In the genomic region with DNA sequence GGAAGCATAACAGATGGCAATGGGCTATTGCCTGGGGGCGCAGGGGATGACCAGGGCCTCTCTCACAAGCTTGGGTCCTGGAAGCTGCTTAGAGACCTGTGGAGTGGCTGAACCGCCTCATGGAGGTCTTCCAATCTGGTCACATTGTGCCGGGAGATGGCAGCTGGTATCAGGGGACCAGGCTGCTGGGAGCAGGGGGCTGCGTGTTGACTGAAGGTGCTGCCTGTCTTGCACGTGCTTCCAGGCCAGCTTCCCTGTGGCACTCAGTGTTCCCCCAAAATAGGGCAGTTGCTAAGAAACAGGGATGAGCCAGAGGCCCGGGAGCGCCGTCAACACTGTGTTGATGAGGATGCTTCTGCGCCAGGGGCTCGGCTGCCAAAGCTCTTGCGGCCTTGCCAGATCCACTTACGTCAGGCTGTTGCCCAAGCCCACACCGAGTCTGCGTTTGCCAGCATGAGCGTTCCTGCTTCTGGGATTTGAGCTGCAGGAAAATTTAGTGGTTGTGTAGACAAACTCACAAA, we compare ENCODE assay signal across 9 cellular contexts. TPM values are rescaled to one million over a fixed set of nuclear protein-coding genes. Genes with fewer than 3 reads are reported as not detected.
A peak's percentile ranks its signal among the peaks of the same experiment; 100 is the strongest.
DNase-seq lines count a peak whose midpoint lies in the region; ATAC-seq lines count a peak whose summit lies in the region.
"Had no signal": no experiment of that assay in that cellular context is flagged by ENCODE, and none has a peak within 500 bp of the region (broad histone marks: within the 10 kb centered on the region; RNA-seq: fewer than 3 reads in every experiment).

No MANE protein-coding gene starts in this region.

- no peak overlapping the region for H3K4me3 Mint-ChIP-seq in activated CD4-positive, alpha-beta T cell treated with anti-CD3 and anti-CD28 coated beads, Interleukin-2, amount 10 ng/mL, durations not matched to agents 24 days and 14 days

- peaks cover 36% of the 10 kb centered on the region for H3K36me3 Mint-ChIP-seq in activated CD4-positive, alpha-beta T cell treated with anti-CD3 and anti-CD28 coated beads, Interleukin-2, amount 10 ng/mL, durations not matched to agents 24 days and 14 days (ENCODE audit: low read depth)

- ATAC-seq in left lobe of liver = peak; percentile 86

- H3K9me3 Mint-ChIP-seq in activated CD4-positive, alpha-beta T cell treated with anti-CD3 and anti-CD28 coated beads, Interleukin-2, amount 10 ng/mL, durations not matched to agents 24 days and 14 days = no peaks in the 10 kb centered on the region

- peaks cover 38% of the 10 kb centered on the region for H3K4me1 Mint-ChIP-seq in activated CD4-positive, alpha-beta T cell treated with anti-CD3 and anti-CD28 coated beads, Interleukin-2, amount 10 ng/mL, durations not matched to agents 24 days and 14 days

- intact Hi-C loops in activated CD4-positive, alpha-beta T cell treated with anti-CD3 and anti-CD28 coated beads, Interleukin-2, amount 10 ng/mL, durations not matched to agents 24 days and 14 days (cut with micrococcal nuclease) = no loop called here

- H3K27ac Mint-ChIP-seq in activated CD4-positive, alpha-beta T cell treated with anti-CD3 and anti-CD28 coated beads, Interleukin-2, amount 10 ng/mL, durations not matched to agents 24 days and 14 days = no peak overlapping the region

- DNase-seq in M059J (ENCODE audit: low read depth) = peak; percentile 82
- peak; percentile 94 to 98 for DNase-seq in cerebellar nuclear complex (lab: John Stamatoyannopoulos, UW)
- peak; percentile 95 for DNase-seq in left lobe of liver (ENCODE audit: low spot score)
- peak; percentile 96 for DNase-seq in superior temporal gyrus (ENCODE audit: extremely low spot score)
- DNase-seq in activated CD4-positive, alpha-beta T cell treated with anti-CD3 and anti-CD28 coated beads, Interleukin-2, amount 10 ng/mL, durations not matched to agents 24 days and 14 days = no peak
- no peak for DNase-seq in stimulated activated CD4-positive, alpha-beta T cell treated with anti-CD3 and anti-CD28 coated beads, Interleukin-4, amount 100 ng/mL, for 1 hour
- DNase-seq in 8988T = no peak
- no peak for DNase-seq in stimulated activated CD4-positive, alpha-beta T cell treated with anti-CD3 and anti-CD28 coated beads, Interleukin-15, amount 100 ng/mL, for 24 hours
- DNase-seq: foreskin melanocyte had no signal

- H3K27me3 Mint-ChIP-seq in activated CD4-positive, alpha-beta T cell treated with anti-CD3 and anti-CD28 coated beads, Interleukin-2, amount 10 ng/mL, durations not matched to agents 24 days and 14 days = no peaks in the 10 kb centered on the region

RNA-seq across cellular contexts. Expression of gene ELK3, which starts 39.8 kb away (rescaled TPM):
- total RNA-seq in M059J (2014; rRNA removed; shearing (Covaris generic)) = 20.9 and 34.9 TPM in 2 replicates
- total RNA-seq in left lobe of liver = 6.6 TPM
- 29.6 and 33.5 TPM in 2 replicates for total RNA-seq in activated CD4-positive, alpha-beta T cell treated with anti-CD3 and anti-CD28 coated beads, Interleukin-2, amount 10 ng/mL, durations not matched to agents 24 days and 14 days

Comparison
In these comparisons a context has a peak if more than half of its experiments do, and no peak if none do; other contexts are left out.
1. DNase-seq: peak in M059J (single experiment), cerebellar nuclear complex (2 of 2), left lobe of liver (single experiment) and superior temporal gyrus (single experiment); none in activated CD4-positive, alpha-beta T cell treated with anti-CD3 and anti-CD28 coated beads, Interleukin-2, amount 10 ng/mL, durations not matched to agents 24 days and 14 days (single experiment), stimulated activated CD4-positive, alpha-beta T cell treated with anti-CD3 and anti-CD28 coated beads, Interleukin-4, amount 100 ng/mL, for 1 hour (single experiment), 8988T (single experiment) and stimulated activated CD4-positive, alpha-beta T cell treated with anti-CD3 and anti-CD28 coated beads, Interleukin-15, amount 100 ng/mL, for 24 hours (single experiment).